In the genomic region with DNA sequence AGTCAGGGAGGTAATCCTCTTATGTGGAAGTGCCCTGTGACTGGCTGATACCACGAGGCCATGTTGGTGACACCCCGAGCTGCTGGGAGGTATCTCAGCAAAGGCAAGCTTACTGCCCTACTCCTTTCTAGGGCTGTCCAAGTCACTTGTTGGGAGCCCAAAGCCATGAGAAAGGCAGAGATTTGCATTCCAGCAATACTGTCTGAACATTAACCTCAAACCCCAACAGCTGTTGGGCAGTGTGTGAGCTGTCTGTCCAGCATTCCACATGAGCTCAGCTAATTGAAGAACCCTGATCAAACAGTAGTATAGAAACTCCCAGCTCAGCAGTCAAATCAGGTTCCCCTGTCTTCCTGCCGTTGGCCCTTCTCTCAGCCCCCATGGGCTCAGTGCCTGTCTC, we compare ENCODE assay signal across 23 cellular contexts. TPM values are rescaled to one million over a fixed set of nuclear protein-coding genes. Genes with fewer than 3 reads are reported as not detected.
"Had no signal": no experiment of that assay in that cellular context is flagged by ENCODE, and none has a peak within 500 bp of the region (broad histone marks: within the 10 kb centered on the region; RNA-seq: fewer than 3 reads in every experiment).

No MANE protein-coding gene starts in this region.

- H3K9me3 ChIP-seq: adrenal gland, body of pancreas, heart left ventricle, lower lobe of right lung, tibial artery had no signal

- H3K4me1 Mint-ChIP-seq: activated CD4-positive, alpha-beta memory T cell treated with anti-CD3 and anti-CD28 coated beads, Interleukin-2, amount 10 ng/mL, durations not matched to agents 7 days and 5 days; activated CD4-positive, alpha-beta T cell treated with anti-CD3 and anti-CD28 coated beads for 36 hours; activated naive CD4-positive, alpha-beta T cell treated with anti-CD3 and anti-CD28 coated beads, Interleukin-2, amount 50 U/mL, for 24 hours had no signal

- H3K79me2 ChIP-seq: parathyroid adenoma had no signal

- H3K9me3 Mint-ChIP-seq: activated CD4-positive, alpha-beta memory T cell treated with anti-CD3 and anti-CD28 coated beads, Interleukin-2, amount 10 ng/mL, durations not matched to agents 7 days and 5 days; activated naive CD4-positive, alpha-beta T cell treated with anti-CD3 and anti-CD28 coated beads, Interleukin-2, amount 50 U/mL, for 24 hours; naive thymus-derived CD4-positive, alpha-beta T cell had no signal

- H3K27ac Mint-ChIP-seq: activated CD4-positive, alpha-beta memory T cell treated with anti-CD3 and anti-CD28 coated beads, Interleukin-2, amount 10 ng/mL, durations not matched to agents 7 days and 5 days; activated CD4-positive, alpha-beta T cell treated with anti-CD3 and anti-CD28 coated beads for 36 hours; activated naive CD4-positive, alpha-beta T cell treated with anti-CD3 and anti-CD28 coated beads, Interleukin-2, amount 50 U/mL, for 24 hours; naive thymus-derived CD4-positive, alpha-beta T cell had no signal

- H3K4me1 ChIP-seq: body of pancreas, heart left ventricle, lower lobe of right lung, parathyroid adenoma had no signal

- H3K27me3 Mint-ChIP-seq: activated CD4-positive, alpha-beta memory T cell treated with anti-CD3 and anti-CD28 coated beads, Interleukin-2, amount 10 ng/mL, durations not matched to agents 7 days and 5 days; activated CD4-positive, alpha-beta T cell treated with anti-CD3 and anti-CD28 coated beads for 36 hours; activated naive CD4-positive, alpha-beta T cell treated with anti-CD3 and anti-CD28 coated beads, Interleukin-2, amount 50 U/mL, for 24 hours; naive thymus-derived CD4-positive, alpha-beta T cell had no signal

- H3K4me3 Mint-ChIP-seq: activated CD4-positive, alpha-beta memory T cell treated with anti-CD3 and anti-CD28 coated beads, Interleukin-2, amount 10 ng/mL, durations not matched to agents 7 days and 5 days; activated CD4-positive, alpha-beta T cell treated with anti-CD3 and anti-CD28 coated beads for 36 hours; activated naive CD4-positive, alpha-beta T cell treated with anti-CD3 and anti-CD28 coated beads, Interleukin-2, amount 50 U/mL, for 24 hours; naive thymus-derived CD4-positive, alpha-beta T cell had no signal

- H3K4me3 ChIP-seq: adrenal gland, body of pancreas, coronary artery, heart left ventricle, lower lobe of right lung, skin epidermis, tibial artery had no signal

- H3K27me3 ChIP-seq: adrenal gland, body of pancreas, foreskin keratinocyte, heart left ventricle, tibial artery had no signal

- H3K27ac ChIP-seq: adrenal gland, body of pancreas, coronary artery, foreskin keratinocyte, heart left ventricle, lower lobe of right lung, parathyroid adenoma, skin epidermis, tibial artery, WERI-Rb-1 had no signal

- DNase-seq: activated CD4-positive, alpha-beta memory T cell treated with anti-CD3 and anti-CD28 coated beads, Interleukin-2, amount 10 ng/mL, durations not matched to agents 7 days and 5 days; activated CD4-positive, alpha-beta T cell treated with anti-CD3 and anti-CD28 coated beads for 36 hours; activated effector memory CD4-positive, alpha-beta T cell treated with anti-CD3 and anti-CD28 coated beads, Interleukin-2, amount 50 U/mL, for 16 hours; activated T-cell treated with anti-CD3 and anti-CD28 coated beads, Interleukin-2, amount 50 U/mL, for 48 hours; adrenal gland; body of pancreas; effector CD8-positive, alpha-beta T cell; foreskin keratinocyte; heart left ventricle; left cardiac atrium; lower lobe of right lung; midbrain; naive thymus-derived CD4-positive, alpha-beta T cell; stimulated activated CD4-positive, alpha-beta T cell treated with anti-CD3 and anti-CD28 coated beads, Interleukin-4, amount 100 ng/mL, for 24 hours; stimulated activated naive CD4-positive, alpha-beta T cell; tibial artery; WERI-Rb-1 had no signal

- H3K9ac ChIP-seq: parathyroid adenoma had no signal

- ATAC-seq: activated CD4-positive, alpha-beta T cell treated with anti-CD3 and anti-CD28 coated beads for 36 hours; body of pancreas; foreskin keratinocyte; heart left ventricle; left cardiac atrium; lower lobe of right lung; naive thymus-derived CD4-positive, alpha-beta T cell had no signal

- FAIRE-seq: urothelium cell line had no signal

- H2AFZ ChIP-seq: parathyroid adenoma had no signal

RNA-seq across cellular contexts. Expression of a gene that starts 36.9 kb away (rescaled TPM):
- total RNA-seq: activated CD4-positive, alpha-beta memory T cell treated with anti-CD3 and anti-CD28 coated beads, Interleukin-2, amount 10 ng/mL, durations not matched to agents 7 days and 5 days; activated CD4-positive, alpha-beta T cell treated with anti-CD3 and anti-CD28 coated beads for 36 hours; adrenal gland; body of pancreas; foreskin keratinocyte; left cardiac atrium; lower lobe of right lung; naive thymus-derived CD4-positive, alpha-beta T cell; T-helper 1 cell treated with Interleukin-12 subunit alpha and Interleukin-12 subunit beta and Interleukin-4 antibody, amounts not matched to agents 30 ng/mL and 1 ng/mL, for 36 hours had no signal
- polyA plus RNA-seq: adrenal gland; foreskin keratinocyte; heart left ventricle; naive thymus-derived CD4-positive, alpha-beta T cell had no signal
